In the genomic region with DNA sequence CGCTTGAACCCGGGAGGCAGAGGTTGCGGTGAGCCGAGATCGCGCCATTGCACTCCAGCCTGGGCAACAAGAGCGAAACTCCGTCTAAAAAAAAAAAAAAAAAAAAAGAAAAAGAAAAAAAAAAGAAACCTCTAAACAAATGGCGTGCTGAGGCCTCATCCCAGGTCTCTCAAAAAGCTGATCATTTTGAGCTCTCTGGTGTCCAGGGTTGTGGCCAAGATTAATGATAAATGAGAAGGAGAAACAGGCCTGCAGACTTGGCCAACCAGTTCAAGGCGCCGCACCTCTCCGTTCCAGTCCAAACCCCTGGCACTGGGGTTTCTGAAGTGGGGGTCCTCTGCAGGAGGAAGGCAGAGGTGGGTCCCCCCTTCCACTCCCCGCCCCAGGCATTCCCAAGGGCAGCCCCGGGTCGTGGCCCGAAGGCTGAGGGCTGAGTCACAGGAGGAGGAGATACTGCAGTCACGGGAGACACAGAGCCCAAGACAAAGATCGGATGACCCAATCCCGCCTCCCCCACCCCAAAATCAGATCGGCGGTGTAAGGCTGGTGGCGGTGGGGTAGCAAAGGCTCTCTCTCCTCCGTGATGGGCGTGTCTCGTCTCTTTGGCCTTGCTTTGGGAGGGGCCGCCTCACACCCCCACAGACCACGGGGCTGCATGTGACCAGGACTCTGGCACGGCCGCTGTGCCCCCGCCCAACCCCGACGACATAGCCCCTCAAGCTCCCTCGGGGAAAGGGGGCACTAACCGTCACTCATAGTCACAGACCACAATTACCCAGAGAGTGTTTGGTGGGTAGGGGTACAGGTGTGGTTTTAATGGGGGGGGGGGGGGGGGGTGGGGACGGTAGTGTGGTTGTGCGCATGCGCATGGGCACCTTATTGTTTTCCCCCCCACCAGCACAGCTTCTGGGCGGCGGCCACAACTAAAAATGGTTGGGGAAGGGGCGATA, we compare ENCODE assay signal across 1 cellular context.
TF ChIP-seq lines count a peak whose summit lies in the region.

No MANE protein-coding gene starts in this region.

TF ChIP-seq in SK-N-SH, 30 proteins besides CTCF, POLR2A, EP300 and RAD21 (continued from another document):
- peak; percentile 34; the same call in 1 of the 2 replicates for TF ChIP-seq RXRA (IDR thresholded peaks at IDR 0.05; ENCODE audit: borderline replicate concordance, low read depth)
- no peak for TF ChIP-seq TCF12 (IDR thresholded peaks at IDR 0.05)
- TF ChIP-seq, protein P1, sequence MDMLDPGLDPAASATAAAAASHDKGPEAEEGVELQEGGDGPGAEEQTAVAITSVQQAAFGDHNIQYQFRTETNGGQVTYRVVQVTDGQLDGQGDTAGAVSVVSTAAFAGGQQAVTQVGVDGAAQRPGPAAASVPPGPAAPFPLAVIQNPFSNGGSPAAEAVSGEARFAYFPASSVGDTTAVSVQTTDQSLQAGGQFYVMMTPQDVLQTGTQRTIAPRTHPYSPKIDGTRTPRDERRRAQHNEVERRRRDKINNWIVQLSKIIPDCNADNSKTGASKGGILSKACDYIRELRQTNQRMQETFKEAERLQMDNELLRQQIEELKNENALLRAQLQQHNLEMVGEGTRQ (IDR thresholded peaks at IDR 0.05; ENCODE audit: borderline replicate concordance, low read depth, low read length): no peak
- peak; percentile 58 for TF ChIP-seq NRF1 (IDR thresholded peaks at IDR 0.05; ENCODE audit: low read depth, low read length)
- TF ChIP-seq, protein P2, sequence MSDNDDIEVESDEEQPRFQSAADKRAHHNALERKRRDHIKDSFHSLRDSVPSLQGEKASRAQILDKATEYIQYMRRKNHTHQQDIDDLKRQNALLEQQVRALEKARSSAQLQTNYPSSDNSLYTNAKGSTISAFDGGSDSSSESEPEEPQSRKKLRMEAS (IDR thresholded peaks at IDR 0.05; ENCODE audit: low read depth): no peak; the same call in 1 of the 2 replicates
- 0 out of 2 replicates have a peak, but pooled peaks have one; percentile 26 for TF ChIP-seq TAF1 (IDR thresholded peaks at IDR 0.05; ENCODE audit: borderline replicate concordance, low read depth, low read length)
- TF ChIP-seq, protein P3, sequence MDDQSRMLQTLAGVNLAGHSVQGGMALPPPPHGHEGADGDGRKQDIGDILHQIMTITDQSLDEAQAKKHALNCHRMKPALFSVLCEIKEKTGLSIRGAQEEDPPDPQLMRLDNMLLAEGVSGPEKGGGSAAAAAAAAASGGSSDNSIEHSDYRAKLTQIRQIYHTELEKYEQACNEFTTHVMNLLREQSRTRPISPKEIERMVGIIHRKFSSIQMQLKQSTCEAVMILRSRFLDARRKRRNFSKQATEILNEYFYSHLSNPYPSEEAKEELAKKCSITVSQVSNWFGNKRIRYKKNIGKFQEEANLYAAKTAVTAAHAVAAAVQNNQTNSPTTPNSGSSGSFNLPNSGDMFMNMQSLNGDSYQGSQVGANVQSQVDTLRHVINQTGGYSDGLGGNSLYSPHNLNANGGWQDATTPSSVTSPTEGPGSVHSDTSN (IDR thresholded peaks at IDR 0.05): no peak
- no peak for TF ChIP-seq ELF1 (IDR thresholded peaks at IDR 0.05)
- no peak for TF ChIP-seq RCOR1 (IDR thresholded peaks at IDR 0.05; ENCODE audit: low read length)
- no peak for TF ChIP-seq RFX5 (IDR thresholded peaks at IDR 0.05; ENCODE audit: low read length)
- no peak for TF ChIP-seq FOXM1 (IDR thresholded peaks at IDR 0.05; ENCODE audit: low read depth)
- TF ChIP-seq MEF2A (IDR thresholded peaks at IDR 0.05; ENCODE audit: borderline replicate concordance, low read depth): no peak
- no peak for TF ChIP-seq CHD2 (IDR thresholded peaks at IDR 0.05; ENCODE audit: low read length, partially characterized antibody)
- TF ChIP-seq GATA2 (CRISPR knock-in tag; IDR thresholded peaks at IDR 0.05): no peak
- TF ChIP-seq NFIC (IDR thresholded peaks at IDR 0.05; ENCODE audit: borderline replicate concordance): no peak
